ENCODE assay signal across 7 cellular contexts in the genomic region with DNA sequence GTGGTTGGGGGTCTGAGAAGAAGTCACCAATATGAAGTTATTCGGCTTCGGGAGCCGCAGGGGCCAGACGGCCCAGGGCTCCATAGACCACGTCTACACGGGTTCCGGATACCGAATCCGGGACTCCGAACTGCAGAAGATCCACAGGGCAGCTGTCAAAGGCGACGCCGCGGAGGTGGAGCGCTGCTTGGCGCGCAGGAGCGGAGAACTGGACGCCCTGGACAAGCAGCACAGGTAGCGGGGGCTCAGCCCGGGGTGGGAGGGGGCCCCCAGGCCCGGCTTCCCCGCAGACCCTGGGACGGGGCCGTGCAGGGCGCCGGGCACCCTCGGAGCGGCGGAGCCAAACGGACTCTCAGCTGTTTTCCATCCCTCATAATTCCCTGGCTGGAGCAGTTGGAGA.
DNase-seq lines count a peak whose midpoint lies in the region; ATAC-seq and TF ChIP-seq lines count a peak whose summit lies in the region.
"Not testable (repeated sequence)": the region's sequence is repeated elsewhere in the genome, so short reads cannot be mapped to it uniquely, and the experiment has no call there.

No MANE protein-coding gene starts in this region.

- not testable (repeated sequence) for TF ChIP-seq CTCF in HL-60 (IDR thresholded peaks at IDR 0.05; ENCODE audit: insufficient read depth, low read length); chondrocyte (IDR thresholded peaks at IDR 0.05); hepatocyte (IDR thresholded peaks at IDR 0.05; ENCODE audit: poor library complexity); neural cell (IDR thresholded peaks at IDR 0.05; ENCODE audit: poor library complexity, severe bottlenecking); retinal pigment epithelial cell (conservative IDR thresholded peaks at IDR 0.05; ENCODE audit: low read depth, low read length); thoracic aorta (IDR thresholded peaks at IDR 0.05)

- H3K9me3 ChIP-seq in hepatocyte (ENCODE audit: low read depth); neural cell (ENCODE audit: low read length); thoracic aorta: not testable (repeated sequence)

- not testable (repeated sequence) for ATAC-seq in thoracic aorta (ENCODE audit: insufficient number of reproducible peaks, low FRiP score, low read depth)

- not testable (repeated sequence) for H3K27ac Mint-ChIP-seq in activated T-cell treated with anti-CD3 and anti-CD28 coated beads, Interleukin-2, amount 50 U/mL, for 24 hours; chondrocyte (ENCODE audit: unreplicated experiment)

- not testable (repeated sequence) for H3K9me3 Mint-ChIP-seq in activated T-cell treated with anti-CD3 and anti-CD28 coated beads, Interleukin-2, amount 50 U/mL, for 24 hours; chondrocyte (ENCODE audit: low read depth)

- TF ChIP-seq RAD21 in neural cell (conservative IDR thresholded peaks at IDR 0.05) = not testable (repeated sequence)

- H3K4me3 Mint-ChIP-seq in activated T-cell treated with anti-CD3 and anti-CD28 coated beads, Interleukin-2, amount 50 U/mL, for 24 hours = not testable (repeated sequence)
- H3K4me3 Mint-ChIP-seq in chondrocyte (ENCODE audit: unreplicated experiment) = peak overlapping the region; percentile 44

- not testable (repeated sequence) for H3K4me1 Mint-ChIP-seq in activated T-cell treated with anti-CD3 and anti-CD28 coated beads, Interleukin-2, amount 50 U/mL, for 24 hours (ENCODE audit: low read depth); chondrocyte (ENCODE audit: low read depth)

- H3K36me3 ChIP-seq in hepatocyte (replicated peaks; ENCODE audit: insufficient read depth, low read depth); neural cell (ENCODE audit: insufficient read depth, low read length); thoracic aorta: not testable (repeated sequence)

- peak overlapping the region; percentile 53 for H3K4me2 ChIP-seq in hepatocyte
- not testable (repeated sequence) for H3K4me2 ChIP-seq in neural cell (ENCODE audit: low read length)

- H2AFZ ChIP-seq in hepatocyte; neural cell (ENCODE audit: low read depth, low read length): not testable (repeated sequence)

- WGBS in hepatocyte (ENCODE audit: low lambda C conversion rate, missing lambda C conversion rate) = 36% methylated on average over 11 of the region's 31 CpGs

- H3F3A ChIP-seq in neural cell (ENCODE audit: insufficient read depth, low read length, poor library complexity, severe bottlenecking) = not testable (repeated sequence)

- peak overlapping the region; percentile 28 for H3K4me3 ChIP-seq in HL-60 (replicated peaks; ENCODE audit: insufficient read depth, low read length)
- H3K4me3 ChIP-seq in hepatocyte = not testable (repeated sequence)
- peak overlapping the region; percentile 48 for H3K4me3 ChIP-seq in neural cell (ENCODE audit: low read length)
- peak overlapping the region; percentile 32 for H3K4me3 ChIP-seq in retinal pigment epithelial cell (ENCODE audit: low read length)
- peak overlapping the region; percentile 39 for H3K4me3 ChIP-seq in thoracic aorta

- not testable (repeated sequence) for H3K27ac ChIP-seq in HL-60 (replicated peaks); hepatocyte; neural cell (ENCODE audit: low read length); thoracic aorta

- H3K9me2 ChIP-seq in hepatocyte (replicated peaks; ENCODE audit: insufficient read depth); neural cell (ENCODE audit: insufficient read depth, low read length): not testable (repeated sequence)

- not testable (repeated sequence) for H3K27me3 ChIP-seq in HL-60 (ENCODE audit: insufficient read depth, poor library complexity, severe bottlenecking); hepatocyte; neural cell (ENCODE audit: insufficient read depth, low read depth, low read length); thoracic aorta (replicated peaks; ENCODE audit: insufficient read depth)

- not testable (repeated sequence) for H3K4me1 ChIP-seq in hepatocyte (ENCODE audit: insufficient read depth); thoracic aorta (ENCODE audit: control insufficient read depth in 1 of 2, low read depth in 2 of 2)

- TF ChIP-seq EP300 in neural cell (conservative IDR thresholded peaks at IDR 0.05; ENCODE audit: poor library complexity, severe bottlenecking) = not testable (repeated sequence)

- not testable (repeated sequence) for H3K27me3 Mint-ChIP-seq in activated T-cell treated with anti-CD3 and anti-CD28 coated beads, Interleukin-2, amount 50 U/mL, for 24 hours; chondrocyte (ENCODE audit: low read depth)

- not testable (repeated sequence) for H3K9ac ChIP-seq in neural cell (ENCODE audit: low read length)

- not testable (repeated sequence) for H3K36me3 Mint-ChIP-seq in activated T-cell treated with anti-CD3 and anti-CD28 coated beads, Interleukin-2, amount 50 U/mL, for 24 hours (ENCODE audit: low read depth); chondrocyte (ENCODE audit: low read depth)

- not testable (repeated sequence) for H3K79me2 ChIP-seq in hepatocyte; neural cell (replicated peaks; ENCODE audit: insufficient read depth, low read length)

- not testable (repeated sequence) for DNase-seq in HL-60 (ENCODE audit: low read depth in 1 of 2, low spot score in 1 of 2); chondrocyte (ENCODE audit: low spot score); hepatocyte (ENCODE audit: low spot score); retinal pigment epithelial cell (ENCODE audit: low read depth); thoracic aorta (ENCODE audit: low spot score)
- peak; percentile 37 for DNase-seq in activated T-cell treated with anti-CD3 and anti-CD28 coated beads, Interleukin-2, amount 50 U/mL, for 24 hours

- not testable (repeated sequence) for H4K20me1 ChIP-seq in hepatocyte (ENCODE audit: insufficient read depth, poor library complexity, severe bottlenecking); neural cell (ENCODE audit: insufficient read depth)
